8 cellular contexts compared by ENCODE assay signal in genomic region chr22:41946360-41947180, GRCh38. TPM values are rescaled to one million over a fixed set of nuclear protein-coding genes. Genes with fewer than 3 reads are reported as not detected.
DNase-seq lines count a peak whose midpoint lies in the region; ATAC-seq, FAIRE-seq and TF ChIP-seq lines count a peak whose summit lies in the region.

A gene with protein sequence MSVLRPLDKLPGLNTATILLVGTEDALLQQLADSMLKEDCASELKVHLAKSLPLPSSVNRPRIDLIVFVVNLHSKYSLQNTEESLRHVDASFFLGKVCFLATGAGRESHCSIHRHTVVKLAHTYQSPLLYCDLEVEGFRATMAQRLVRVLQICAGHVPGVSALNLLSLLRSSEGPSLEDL (minus strand): TSS chr22:41947152. CDS start chr22:41947076, 76 bp downstream.

- H3K9me3 ChIP-seq in adipocyte (ENCODE audit: control insufficient read depth, low read length) (no peaks in the 10 kb centered on the region), parathyroid adenoma (ENCODE audit: control insufficient read depth, low read length) (no peaks in the 10 kb centered on the region), transverse colon (no peaks in the 10 kb centered on the region)

- no peak for TF ChIP-seq POLR2A in GM12891 (IDR thresholded peaks at IDR 0.05; ENCODE audit: low read depth, low read length)
- no peak for TF ChIP-seq POLR2A in transverse colon (IDR thresholded peaks at IDR 0.05)

- H3K4me3 Mint-ChIP-seq in T-cell = peak within 1 kb of the TSS; percentile 83 to 89 (median 85)

- CTCF ChIA-PET in T-cell (lab: Charles Lee) = interaction anchor here in 1 of 2 donors (1.0 to 2.4 kb wide), 5 partner anchors 10 to 497 kb away, joined by 3 to 8 read pairs (median 4); partner anchors contain the start of gene SREBF2

- POLR2A ChIA-PET in T-cell (lab: Charles Lee) = interaction anchor here in 1 of 2 donors (0.5 to 1.0 kb wide), 4 partner anchors 114 to 668 kb away, joined by 3 to 6 read pairs (median 4); partner anchors contain the start of genes POLDIP3 and SREBF2

- peak within 1 kb of the TSS; percentile 36 for H3K27ac ChIP-seq in parathyroid adenoma
- H3K27ac ChIP-seq in transverse colon = peak within 1 kb of the TSS; percentile 65 to 74 (median 69)

- H3K4me3 ChIP-seq in adipocyte (ENCODE audit: low read length) (peak within 1 kb of the TSS; percentile 94), parathyroid adenoma (ENCODE audit: low read depth, low read length) (peak within 1 kb of the TSS; percentile 72), transverse colon (peak within 1 kb of the TSS; percentile 62 to 77 (median 69))

- intact Hi-C loops in cardiac septum (cut with DNase I) = no loop called here
- intact Hi-C loops in transverse colon (cut with DNase I; ENCODE audit: low total_unique reads) = loop anchor here (10.0 kb wide), 1 partner anchor 122 kb away; no protein-coding TSS in a partner anchor

- ATAC-seq in HG02798 (IDR thresholded peaks at IDR 0.05; ENCODE audit: poor library complexity, unreplicated experiment) = peak; percentile 85
- ATAC-seq in T-cell (replicated peaks in 1 of 4) = peak; percentile 94 to 96 (median 96)

- H3K36me3 ChIP-seq in adipocyte (ENCODE audit: control insufficient read depth, insufficient read depth, low read length, severe bottlenecking) (no peaks in the 10 kb centered on the region), parathyroid adenoma (ENCODE audit: control insufficient read depth, insufficient read depth, low read length) (no peaks in the 10 kb centered on the region), transverse colon (no peaks in the 10 kb centered on the region)

- H3K27me3 Mint-ChIP-seq in T-cell = no peaks in the 10 kb centered on the region

- TF ChIP-seq CTCF in parathyroid adenoma (IDR thresholded peaks at IDR 0.05) (no peak), transverse colon (IDR thresholded peaks at IDR 0.05) (peak in 3 of 5 experiments; percentile 12 to 40 (median 39))

- no peak for TF ChIP-seq EP300 in transverse colon (IDR thresholded peaks at IDR 0.05; ENCODE audit: low read depth)

- in situ Hi-C loops in transverse colon (cut with MboI; ENCODE audit: low pct_ligation_motif_present in 1 of 4, low pct_unique_long_range_greater_than_20kb in 1 of 4, low sequenced_read_pairs in 3 of 4) = loop anchor here (10.0 to 25.0 kb wide), 4 partner anchors 122 to 252 kb away; partner anchors contain the start of genes CCDC134 (in 2 of the 4) and MEI1 (in 1 of the 4)

- peak within 1 kb of the TSS; percentile 84 for H2AFZ ChIP-seq in parathyroid adenoma

- H3K79me2 ChIP-seq in parathyroid adenoma = no peaks in the 10 kb centered on the region

- no peaks in the 10 kb centered on the region for H3K9me3 Mint-ChIP-seq in T-cell

- peaks cover 13 to 20% (median 16%) of the 10 kb centered on the region in 3 donors for H3K4me1 Mint-ChIP-seq in T-cell

- H3K27ac Mint-ChIP-seq in T-cell = peak within 1 kb of the TSS; percentile 31 to 55

- peak; percentile 96 for FAIRE-seq in GM12891 (lab: Jason Lieb, UNC)

- no peaks in the 10 kb centered on the region for H3K36me3 Mint-ChIP-seq in T-cell

- 0% methylated on average over 11 to 63 of the region's 63 CpGs for WGBS in transverse colon (ENCODE audit: low coverage in 1 of 2), 2 donors

- H3K4me2 ChIP-seq in parathyroid adenoma (ENCODE audit: low read length) = peak within 1 kb of the TSS; percentile 98

- DNase-seq in GM12891 (ENCODE audit: insufficient read length, low spot score) (peak; percentile 79), NCI-H1436 (lab: John Stamatoyannopoulos, UW) (peak; percentile 94), T-cell (peak; percentile 68 to 88 (median 80)), adipocyte (ENCODE audit: low read depth) (peak; percentile 98), cardiac septum (ENCODE audit: low spot score) (peak; percentile 92), transverse colon (peak; percentile 93)

- H3K9ac ChIP-seq in adipocyte (ENCODE audit: low read length) (peak within 1 kb of the TSS; percentile 65), parathyroid adenoma (no peak within 1 kb of the TSS)

- H3K27me3 ChIP-seq in adipocyte (replicated peaks; ENCODE audit: control insufficient read depth, insufficient read depth, low read length) = peaks cover 6% of the 10 kb centered on the region
- H3K27me3 ChIP-seq in parathyroid adenoma (ENCODE audit: control insufficient read depth, insufficient read depth, low read length) = no peaks in the 10 kb centered on the region
- no peaks in the 10 kb centered on the region for H3K27me3 ChIP-seq in transverse colon

- peaks cover 9% of the 10 kb centered on the region for H3K4me1 ChIP-seq in adipocyte (ENCODE audit: control insufficient read depth, insufficient read depth, low read length)
- H3K4me1 ChIP-seq in parathyroid adenoma = no peaks in the 10 kb centered on the region
- H3K4me1 ChIP-seq in transverse colon = peaks cover 6 to 24% (median 13%) of the 10 kb centered on the region in 4 donors

TF ChIP-seq in GM12891, 5 proteins besides CTCF, POLR2A, EP300 and RAD21:
- TF ChIP-seq PAX5 (IDR thresholded peaks at IDR 0.05; ENCODE audit: insufficient read depth, low read length, severe bottlenecking) = no peak
- 0 out of 2 replicates have a peak, but pooled peaks have one; percentile 21 for TF ChIP-seq TAF1 (IDR thresholded peaks at IDR 0.05; ENCODE audit: low read depth, low read length)
- no peak for TF ChIP-seq POLR2AphosphoS5 (IDR thresholded peaks at IDR 0.05; ENCODE audit: low read depth, low read length)
- TF ChIP-seq POU2F2 (IDR thresholded peaks at IDR 0.05; ENCODE audit: low read depth, low read length) = no peak

RNA-seq across cellular contexts. Expression of the gene that starts here (rescaled TPM):
- polyA plus RNA-seq in GM12891 (2012; ENCODE audit: low read depth, missing spikeins) = 45.1 TPM
- total RNA-seq in T-cell = 10 to 100 TPM in 2 of 5 donors, 1 to 10 TPM in 3; 5.1 to 16.7 (median 7.9) TPM
- 0.24 TPM for total RNA-seq in cardiac septum
- 10 to 100 TPM in 2 of 4 donors, 1 to 10 TPM in 1, not detected in 1; 6.0 to 22.9 (median 11.0) TPM for total RNA-seq in transverse colon

Comparison
In these comparisons a context has a peak if more than half of its experiments do, and no peak if none do; other contexts are left out.
1. Peak in every context shown above with its lines: DNase-seq, ATAC-seq, H3K4me3 ChIP-seq and H3K27ac ChIP-seq.
2. Peak in DNase-seq in cardiac septum; RNA of the gene not detected or under 1 TPM.